Comparison of ENCODE assay signal across 15 cellular contexts in the genomic region with DNA sequence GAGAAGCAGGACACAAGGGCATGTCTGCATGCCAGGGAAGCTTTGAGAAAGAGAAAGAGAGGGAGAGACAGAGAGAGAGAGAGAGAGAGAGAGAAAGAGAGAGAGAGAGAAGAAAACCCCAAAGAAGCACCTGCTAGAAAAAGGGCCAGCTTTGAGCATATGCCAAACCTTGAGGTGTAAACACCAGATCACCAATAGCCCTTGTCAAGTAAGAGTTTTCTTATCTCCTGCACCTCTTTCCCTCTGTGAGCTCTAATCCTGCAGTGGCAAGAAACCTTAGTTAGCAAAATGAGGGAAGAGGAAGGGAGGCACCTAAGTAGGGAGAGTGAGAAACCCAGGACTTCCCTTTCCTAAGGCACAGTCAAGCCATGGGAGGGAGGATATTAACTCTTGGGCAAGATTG. TPM values are rescaled to one million over a fixed set of nuclear protein-coding genes. Genes with fewer than 3 reads are reported as not detected.
DNase-seq lines count a peak whose midpoint lies in the region; ATAC-seq and TF ChIP-seq lines count a peak whose summit lies in the region.
"Had no signal": no experiment of that assay in that cellular context is flagged by ENCODE, and none has a peak within 500 bp of the region (broad histone marks: within the 10 kb centered on the region; RNA-seq: fewer than 3 reads in every experiment).

No MANE protein-coding gene starts in this region.

- H3K9me3 ChIP-seq in HEK293 (ENCODE audit: control insufficient read depth, insufficient read depth, low read depth, low read length): no peaks in the 10 kb centered on the region
- no peaks in the 10 kb centered on the region for H3K9me3 ChIP-seq in SJSA1 (replicated peaks)
- H3K9me3 ChIP-seq in mesenchymal stem cell (ENCODE audit: control insufficient read depth, low read length): no peaks in the 10 kb centered on the region
- H3K9me3 ChIP-seq: breast epithelium, gastroesophageal sphincter, transverse colon had no signal

- H3K4me1 ChIP-seq in HEK293 (ENCODE audit: control insufficient read depth, insufficient read depth, low read length): no peaks in the 10 kb centered on the region; the same call in 1 of the 2 replicates
- peaks cover 75% of the 10 kb centered on the region for H3K4me1 ChIP-seq in SJSA1 (replicated peaks)
- H3K4me1 ChIP-seq in mesenchymal stem cell (ENCODE audit: control insufficient read depth, insufficient read depth, low read depth, low read length): peaks cover 11% of the 10 kb centered on the region
- H3K4me1 ChIP-seq: breast epithelium had no signal

- H4K91ac ChIP-seq in mesenchymal stem cell (ENCODE audit: low read length): no peak overlapping the region

- POLR2A ChIA-PET in HEK293 (lab: Yijun Ruan, JAX): interaction anchor here (5.0 kb wide), 1 partner anchor 17 kb away, joined by 34 read pairs; the partner anchor contains the start of gene VIM

- H3K4me2 ChIP-seq in mesenchymal stem cell (ENCODE audit: low read length, poor library complexity, severe bottlenecking): no peak overlapping the region

- H3K79me1 ChIP-seq in mesenchymal stem cell (replicated peaks; ENCODE audit: low read length, poor library complexity, severe bottlenecking): peaks cover 10% of the 10 kb centered on the region

- H3K36me3 ChIP-seq in HEK293 (ENCODE audit: control insufficient read depth in 2 of 2, insufficient read depth in 1 of 2, low read length in 2 of 2): no peaks in the 10 kb centered on the region
- H3K36me3 ChIP-seq in SJSA1: no peaks in the 10 kb centered on the region
- H3K36me3 ChIP-seq in mesenchymal stem cell (ENCODE audit: control insufficient read depth in 1 of 2, insufficient read depth in 2 of 2, low read depth in 1 of 2, low read length in 2 of 2): peaks cover 0 to 3% of the 10 kb centered on the region in 2 experiments
- H3K36me3 ChIP-seq: breast epithelium, gastroesophageal sphincter, transverse colon had no signal

- no peaks in the 10 kb centered on the region for H3K27me3 ChIP-seq in SJSA1 (replicated peaks)
- no peaks in the 10 kb centered on the region for H3K27me3 ChIP-seq in mesenchymal stem cell (ENCODE audit: control insufficient read depth in 1 of 2, insufficient read depth in 1 of 2, low read length in 2 of 2)
- H3K27me3 ChIP-seq: breast epithelium, gastroesophageal sphincter, transverse colon had no signal

- no peak overlapping the region for H3K14ac ChIP-seq in mesenchymal stem cell (ENCODE audit: low read length in 2 of 2)

- H3K23ac ChIP-seq in mesenchymal stem cell (ENCODE audit: low read length in 2 of 2): no peak overlapping the region

- H2BK5ac ChIP-seq in mesenchymal stem cell (ENCODE audit: low read depth, low read length, poor library complexity, severe bottlenecking): no peak overlapping the region

- TF ChIP-seq CTCF in HEK293 (tag by site-specific recombination; IDR thresholded peaks at IDR 0.05): no peak
- TF ChIP-seq CTCF in mesothelial cell of epicardium (IDR thresholded peaks at IDR 0.05; ENCODE audit: unreplicated experiment): no peak

- no peak overlapping the region for H2AFZ ChIP-seq in mesenchymal stem cell (ENCODE audit: low read depth, low read length)

- peak overlapping the region; percentile 94 for H3K9ac ChIP-seq in mesenchymal stem cell (ENCODE audit: low read length)

- peak overlapping the region; percentile 54 to 59 for H2BK12ac ChIP-seq in mesenchymal stem cell (ENCODE audit: low read length in 2 of 2)

- no peak overlapping the region for H3K27ac Mint-ChIP-seq in stimulated activated naive B cell treated with anti-CD40 and anti-IgM and Interleukin-4, amounts not matched to agents 10 μg/mL and 1 μg/mL and 100 μg/mL, for 72 hours
- H3K27ac Mint-ChIP-seq in mesothelial cell of epicardium: no peak overlapping the region
- H3K27ac Mint-ChIP-seq: T-helper 2 cell treated with Interferon-gamma antibody and Interleukin-4, amounts not matched to agents 5 μg/mL and 100 μg/mL, for 36 hours had no signal

- no peak overlapping the region for H2BK120ac ChIP-seq in mesenchymal stem cell (ENCODE audit: low read depth, low read length)

- H3K36me3 Mint-ChIP-seq in stimulated activated naive B cell treated with anti-CD40 and anti-IgM and Interleukin-4, amounts not matched to agents 10 μg/mL and 1 μg/mL and 100 μg/mL, for 72 hours: no peaks in the 10 kb centered on the region
- no peaks in the 10 kb centered on the region for H3K36me3 Mint-ChIP-seq in mesothelial cell of epicardium

- H4K8ac ChIP-seq in mesenchymal stem cell (ENCODE audit: low read length): no peak overlapping the region

- CTCF ChIA-PET in HEK293 (lab: Yijun Ruan, JAX): interaction anchor here (0.6 to 1.6 kb wide), 3 partner anchors 14 to 260 kb away, joined by 4 to 11 read pairs (median 9); partner anchors contain the start of gene VIM

- peak overlapping the region; percentile 98 for H2AK5ac ChIP-seq in mesenchymal stem cell (ENCODE audit: low read length, severe bottlenecking)

- H3K18ac ChIP-seq in mesenchymal stem cell (ENCODE audit: low read depth in 1 of 2, low read length in 2 of 2): peak overlapping the region in 1 of 2 experiments; percentile 34

- H3K27me3 Mint-ChIP-seq in stimulated activated naive B cell treated with anti-CD40 and anti-IgM and Interleukin-4, amounts not matched to agents 10 μg/mL and 1 μg/mL and 100 μg/mL, for 72 hours: no peaks in the 10 kb centered on the region
- no peaks in the 10 kb centered on the region for H3K27me3 Mint-ChIP-seq in mesothelial cell of epicardium (ENCODE audit: low read depth)

- no peaks in the 10 kb centered on the region for H3K9me3 Mint-ChIP-seq in stimulated activated naive B cell treated with anti-CD40 and anti-IgM and Interleukin-4, amounts not matched to agents 10 μg/mL and 1 μg/mL and 100 μg/mL, for 72 hours
- H3K9me3 Mint-ChIP-seq in mesothelial cell of epicardium: no peaks in the 10 kb centered on the region
- H3K9me3 Mint-ChIP-seq: T-helper 2 cell treated with Interferon-gamma antibody and Interleukin-4, amounts not matched to agents 5 μg/mL and 100 μg/mL, for 36 hours had no signal

- no peak overlapping the region for H3K27ac ChIP-seq in HEK293 (ENCODE audit: extremely low read depth, low read depth, low read length)
- H3K27ac ChIP-seq in SJSA1: peak overlapping the region; percentile 99; the same call in 1 of the 2 replicates
- peak overlapping the region; percentile 21 for H3K27ac ChIP-seq in mesenchymal stem cell (ENCODE audit: low read length, poor library complexity, severe bottlenecking)
- H3K27ac ChIP-seq: breast epithelium, gastroesophageal sphincter, transverse colon had no signal

- H3K4ac ChIP-seq in mesenchymal stem cell (ENCODE audit: low read depth in 1 of 2, low read length in 2 of 2): peak overlapping the region in 1 of 2 experiments; percentile 37

- peaks cover 11 to 14% of the 10 kb centered on the region in 2 donors for H3K4me1 Mint-ChIP-seq in stimulated activated naive B cell treated with anti-CD40 and anti-IgM and Interleukin-4, amounts not matched to agents 10 μg/mL and 1 μg/mL and 100 μg/mL, for 72 hours
- peaks cover 46% of the 10 kb centered on the region for H3K4me1 Mint-ChIP-seq in mesothelial cell of epicardium

- no peak for ATAC-seq in stimulated activated naive B cell treated with anti-CD40 and anti-IgM and Interleukin-4, amounts not matched to agents 10 μg/mL and 1 μg/mL and 100 μg/mL, for 72 hours (replicated peaks)
- no peak for ATAC-seq in GM21737 (IDR thresholded peaks at IDR 0.05; ENCODE audit: unreplicated experiment)
- ATAC-seq: gastroesophageal sphincter had no signal

- no peak overlapping the region for H3K4me3 ChIP-seq in HEK293 (ENCODE audit: low read depth, low read length)
- H3K4me3 ChIP-seq in SJSA1: no peak overlapping the region
- H3K4me3 ChIP-seq in mesenchymal stem cell (ENCODE audit: insufficient read depth in 1 of 2, low read depth in 1 of 2, low read length in 2 of 2): no peak overlapping the region
- H3K4me3 ChIP-seq: breast epithelium, gastroesophageal sphincter, transverse colon had no signal

- no peak overlapping the region for H2BK15ac ChIP-seq in mesenchymal stem cell (ENCODE audit: low read depth, poor library complexity, severe bottlenecking)

- peak; percentile 90 for DNase-seq in CD1c-positive myeloid dendritic cell (ENCODE audit: extremely low spot score)
- DNase-seq in SJSA1 (ENCODE audit: low read depth in 1 of 2, low spot score in 2 of 2): no peak
- peak; percentile 37 for DNase-seq in mesenchymal stem cell
- DNase-seq in stimulated activated naive B cell treated with anti-CD40 and anti-IgM and Interleukin-4, amounts not matched to agents 10 μg/mL and 1 μg/mL and 100 μg/mL, for 72 hours: no peak
- no peak for DNase-seq in HuH-7 (ENCODE audit: low spot score)
- no peak for DNase-seq in mesothelial cell of epicardium (ENCODE audit: low spot score in 2 of 2, unreplicated experiment in 2 of 2)
- DNase-seq: activated naive CD4-positive, alpha-beta T cell; NCI-H146; NCI-H510A; transverse colon had no signal

- no peak overlapping the region for H3K4me3 Mint-ChIP-seq in stimulated activated naive B cell treated with anti-CD40 and anti-IgM and Interleukin-4, amounts not matched to agents 10 μg/mL and 1 μg/mL and 100 μg/mL, for 72 hours
- H3K4me3 Mint-ChIP-seq in mesothelial cell of epicardium: no peak overlapping the region
- H3K4me3 Mint-ChIP-seq: T-helper 2 cell treated with Interferon-gamma antibody and Interleukin-4, amounts not matched to agents 5 μg/mL and 100 μg/mL, for 36 hours had no signal

TF ChIP-seq in HEK293, 187 proteins besides CTCF, POLR2A, EP300 and RAD21 (continues in another document):
- TF ChIP-seq KLF16 (tag by site-specific recombination; IDR thresholded peaks at IDR 0.05): no peak
- TF ChIP-seq GLI2 (tag by site-specific recombination; IDR thresholded peaks at IDR 0.05; ENCODE audit: borderline replicate concordance, low read depth): no peak
- no peak for TF ChIP-seq ZNF302 (tag by site-specific recombination; IDR thresholded peaks at IDR 0.05; ENCODE audit: low read depth)
- peak; percentile 78 for TF ChIP-seq ZBTB48 (tag by site-specific recombination; IDR thresholded peaks at IDR 0.05)
- peak; percentile 94 for TF ChIP-seq ZNF596 (tag by site-specific recombination; IDR thresholded peaks at IDR 0.05)

RNA-seq across cellular contexts. Expression of gene TRDMT1, which starts 11.3 kb away (rescaled TPM):
- total RNA-seq in SJSA1 (2014; rRNA removed; shearing (Covaris generic)): 10.4 and 11.4 TPM in 2 replicates
- 4.6 TPM for polyA plus RNA-seq in mesenchymal stem cell (2013, experiment 1 of 2)
- polyA plus RNA-seq in mesenchymal stem cell (2013, experiment 2 of 2): 4.0 TPM
- 8.2 to 12.3 TPM (median 8.6 TPM) in 3 replicates for total RNA-seq in mesothelial cell of epicardium

RNA-seq across cellular contexts. Expression of gene VIM, which starts 15.2 kb away (rescaled TPM):
- total RNA-seq in SJSA1 (2014; rRNA removed; shearing (Covaris generic)): 7,646 and 7,733 TPM in 2 replicates
- polyA plus RNA-seq in mesenchymal stem cell (2013, experiment 1 of 2): 5,108 TPM
- polyA plus RNA-seq in mesenchymal stem cell (2013, experiment 2 of 2): 5,084 TPM
- 1,386 to 1,516 TPM (median 1,481 TPM) in 3 replicates for total RNA-seq in mesothelial cell of epicardium

Comparison
In these comparisons a context has a peak if more than half of its experiments do, and no peak if none do; other contexts are left out.
1. DNase-seq: peak in CD1c-positive myeloid dendritic cell (single experiment) and mesenchymal stem cell (single experiment); none in SJSA1 (0 of 2), stimulated activated naive B cell treated with anti-CD40 and anti-IgM and Interleukin-4, amounts not matched to agents 10 μg/mL and 1 μg/mL and 100 μg/mL, for 72 hours (single experiment), HuH-7 (single experiment) and mesothelial cell of epicardium (0 of 2).